10 cellular contexts compared by ENCODE assay signal in genomic region chr2:113225505-113226259, GRCh38. TPM values are rescaled to one million over a fixed set of nuclear protein-coding genes. Genes with fewer than 3 reads are reported as not detected.
DNase-seq lines count a peak whose midpoint lies in the region; ATAC-seq and TF ChIP-seq lines count a peak whose summit lies in the region.
"Had no signal": no experiment of that assay in that cellular context is flagged by ENCODE, and none has a peak within 500 bp of the region (broad histone marks: within the 10 kb centered on the region; RNA-seq: fewer than 3 reads in every experiment).

No MANE protein-coding gene starts in this region.

- CTCF ChIA-PET in SK-N-SH (lab: Yijun Ruan, JAX): interaction anchor here (1.2 to 1.3 kb wide), 2 partner anchors 23 to 27 kb away, joined by 3 to 6 read pairs; no protein-coding TSS in a partner anchor

- peak overlapping the region; percentile 22 for H3K4me3 Mint-ChIP-seq in type B pancreatic cell
- no peak overlapping the region for H3K4me3 Mint-ChIP-seq in activated T-cell treated with anti-CD3 and anti-CD28 coated beads, Interleukin-2, amount 50 U/mL, for 72 hours
- H3K4me3 Mint-ChIP-seq: activated B cell treated with CpG ODN at 0.5 μM for 24 hours had no signal

- H3K4me2 ChIP-seq in SK-N-SH: peak overlapping the region; percentile 8; the same call in 1 of the 2 replicates

- TF ChIP-seq CTCF in SK-N-SH (IDR thresholded peaks at IDR 0.05) (no peak), type B pancreatic cell (conservative IDR thresholded peaks at IDR 0.05) (no peak), GM13976 (IDR thresholded peaks at IDR 0.05; ENCODE audit: borderline replicate concordance, control extremely low read depth, extremely low read depth, insufficient read depth, missing control alignments) (no peak)

- peak overlapping the region in 1 of 2 experiments; percentile 45; a peak in 1 of 4 replicates for H3K27ac ChIP-seq in SK-N-SH (ENCODE audit: low read depth in 2 of 2, low read length in 1 of 2)
- H3K27ac ChIP-seq: thoracic aorta had no signal

- POLR2A ChIA-PET in SK-N-SH (lab: Yijun Ruan, JAX): no interaction called here

- H3K4me1 ChIP-seq in SK-N-SH (ENCODE audit: control insufficient read depth in 1 of 2, insufficient read depth in 2 of 2, low read depth in 1 of 2, low read length in 1 of 2): peaks cover 0 to 4% of the 10 kb centered on the region in 2 experiments; a peak in 2 of 4 replicates

- H3K79me2 ChIP-seq in SK-N-SH (ENCODE audit: insufficient read depth): no peaks in the 10 kb centered on the region

- H3K9ac ChIP-seq in SK-N-SH: no peak overlapping the region; the same call in 1 of the 2 replicates

- no peaks in the 10 kb centered on the region for H4K20me1 ChIP-seq in SK-N-SH (ENCODE audit: insufficient read depth)

- H3K9me3 Mint-ChIP-seq in type B pancreatic cell: no peaks in the 10 kb centered on the region
- H3K9me3 Mint-ChIP-seq in activated T-cell treated with anti-CD3 and anti-CD28 coated beads, Interleukin-2, amount 50 U/mL, for 72 hours: no peaks in the 10 kb centered on the region
- H3K9me3 Mint-ChIP-seq: activated B cell treated with CpG ODN at 0.5 μM for 24 hours had no signal

- H2AFZ ChIP-seq in SK-N-SH (ENCODE audit: low read depth): no peak overlapping the region

- no peaks in the 10 kb centered on the region for H3K9me3 ChIP-seq in SK-N-SH
- H3K9me3 ChIP-seq: thoracic aorta had no signal

- peak; percentile 32 for DNase-seq in NCI-H2107 treated with DMSO at 0.1 percent for 48 hours (lab: John Stamatoyannopoulos, UW; ENCODE audit: unreplicated experiment)
- no peak for DNase-seq in NCI-H2107 (lab: John Stamatoyannopoulos, UW)
- DNase-seq in SK-N-SH: peak; percentile 57
- peak in 31 of 51 donors; percentile 7 to 66 (median 45) for DNase-seq in hypothalamus (lab: John Stamatoyannopoulos, UW)
- no peak for DNase-seq in type B pancreatic cell (ENCODE audit: extremely low spot score, unreplicated experiment)
- DNase-seq in GDM1 (lab: John Stamatoyannopoulos, UW): no peak
- DNase-seq in activated T-cell treated with anti-CD3 and anti-CD28 coated beads, Interleukin-2, amount 50 U/mL, for 72 hours: no peak
- no peak for DNase-seq in GM13976 (ENCODE audit: low spot score)
- DNase-seq: activated B cell treated with CpG ODN at 0.5 μM for 24 hours had no signal

- H3K27me3 ChIP-seq in SK-N-SH (ENCODE audit: insufficient read depth): no peaks in the 10 kb centered on the region

- no peak for ATAC-seq in activated T-cell treated with anti-CD3 and anti-CD28 coated beads, Interleukin-2, amount 50 U/mL, for 72 hours (replicated peaks in 1 of 2)

- H3K4me3 ChIP-seq in SK-N-SH (ENCODE audit: low read depth in 2 of 2, low read length in 1 of 2): no peak overlapping the region
- H3K4me3 ChIP-seq: thoracic aorta had no signal

- peaks cover 33% of the 10 kb centered on the region for H3K4me1 Mint-ChIP-seq in type B pancreatic cell (ENCODE audit: unreplicated experiment)
- H3K4me1 Mint-ChIP-seq in activated T-cell treated with anti-CD3 and anti-CD28 coated beads, Interleukin-2, amount 50 U/mL, for 72 hours (ENCODE audit: low read depth): peaks cover 7% of the 10 kb centered on the region
- H3K4me1 Mint-ChIP-seq: activated B cell treated with CpG ODN at 0.5 μM for 24 hours had no signal

- TF ChIP-seq EP300 in SK-N-SH (IDR thresholded peaks at IDR 0.05; ENCODE audit: borderline replicate concordance in 1 of 2, low read depth in 1 of 2, low read length in 1 of 2): no peak

- no peaks in the 10 kb centered on the region for H3F3A ChIP-seq in SK-N-SH (replicated peaks; ENCODE audit: insufficient read depth)

- H3K9me2 ChIP-seq in SK-N-SH: no peaks in the 10 kb centered on the region

- in situ Hi-C loops in GM13976 (cut with MboI; ENCODE audit: low sequenced_read_pairs, unreplicated experiment): no loop called here

- WGBS in SK-N-SH (ENCODE audit: low lambda C conversion rate): 43% methylated on average over 10 of the region's 10 CpGs

- peak overlapping the region; percentile 24 for H3K27ac Mint-ChIP-seq in type B pancreatic cell
- H3K27ac Mint-ChIP-seq in activated T-cell treated with anti-CD3 and anti-CD28 coated beads, Interleukin-2, amount 50 U/mL, for 72 hours: no peak overlapping the region
- H3K27ac Mint-ChIP-seq: activated B cell treated with CpG ODN at 0.5 μM for 24 hours had no signal

- no peaks in the 10 kb centered on the region for H3K36me3 Mint-ChIP-seq in type B pancreatic cell
- no peaks in the 10 kb centered on the region for H3K36me3 Mint-ChIP-seq in activated T-cell treated with anti-CD3 and anti-CD28 coated beads, Interleukin-2, amount 50 U/mL, for 72 hours (ENCODE audit: insufficient read depth in 2 of 2)

- H3K36me3 ChIP-seq in SK-N-SH (replicated peaks in 1 of 2; ENCODE audit: control insufficient read depth in 1 of 2, insufficient read depth in 2 of 2, low read length in 1 of 2): no peaks in the 10 kb centered on the region
- H3K36me3 ChIP-seq: thoracic aorta had no signal

- TF ChIP-seq RAD21 in SK-N-SH (IDR thresholded peaks at IDR 0.05; ENCODE audit: low read length): no peak

- H3K27me3 Mint-ChIP-seq in type B pancreatic cell: no peaks in the 10 kb centered on the region
- H3K27me3 Mint-ChIP-seq in activated T-cell treated with anti-CD3 and anti-CD28 coated beads, Interleukin-2, amount 50 U/mL, for 72 hours (ENCODE audit: low read depth): no peaks in the 10 kb centered on the region

TF ChIP-seq in SK-N-SH, 30 proteins besides CTCF, POLR2A, EP300 and RAD21 (continues in another document):
- TF ChIP-seq USF1 (IDR thresholded peaks at IDR 0.05; ENCODE audit: borderline replicate concordance, low read depth) (no peak), SIN3A (IDR thresholded peaks at IDR 0.05; ENCODE audit: borderline replicate concordance, low read depth, low read length) (no peak), TAF1 (IDR thresholded peaks at IDR 0.05; ENCODE audit: borderline replicate concordance, low read depth, low read length) (no peak), POLR2AphosphoS5 (IDR thresholded peaks at IDR 0.05; ENCODE audit: low read depth, low read length) (no peak), ZBTB33 (IDR thresholded peaks at IDR 0.05; ENCODE audit: borderline replicate concordance, low read depth) (no peak), MEF2A (IDR thresholded peaks at IDR 0.05; ENCODE audit: borderline replicate concordance, low read depth) (no peak), USF2 (IDR thresholded peaks at IDR 0.05; ENCODE audit: borderline replicate concordance, low read depth, low read length) (no peak), FOSL2 (IDR thresholded peaks at IDR 0.05; ENCODE audit: borderline replicate concordance, low read depth) (no peak), ELF1 (IDR thresholded peaks at IDR 0.05) (no peak), PBX3 (IDR thresholded peaks at IDR 0.05) (no peak), MXI1 (IDR thresholded peaks at IDR 0.05; ENCODE audit: low read depth, low read length) (no peak), JUND (IDR thresholded peaks at IDR 0.05) (no peak), EZH2phosphoT487 (IDR thresholded peaks at IDR 0.05; ENCODE audit: borderline replicate concordance, low read depth) (no peak)

RNA-seq across cellular contexts. Expression of gene PSD4, which starts 51.9 kb away (rescaled TPM):
- polyA plus RNA-seq in SK-N-SH (2012; rRNA removed): 0.31 and 0.35 TPM in 2 replicates
- polyA plus RNA-seq in SK-N-SH (2012; cell fraction: cytosol; rRNA removed): 0.14 and 0.24 TPM in 2 replicates
- 0.31 and 0.43 TPM in 2 replicates for polyA plus RNA-seq in SK-N-SH (2012; cell fraction: nucleus; rRNA removed)
- total RNA-seq in type B pancreatic cell (ENCODE audit: low replicate concordance): 38.8 and 79.1 TPM in 2 replicates
- total RNA-seq in activated T-cell treated with anti-CD3 and anti-CD28 coated beads, Interleukin-2, amount 50 U/mL, for 72 hours: 100 to 1,000 TPM; 174 to 200 TPM

RNA-seq across cellular contexts. Expression of gene PAX8, which starts 53.0 kb away (rescaled TPM):
- 0.08 and 0.23 TPM in 2 replicates for polyA plus RNA-seq in SK-N-SH (2012; rRNA removed)
- polyA plus RNA-seq in SK-N-SH (2012; cell fraction: cytosol; rRNA removed): 0.04 and 0.08 TPM in 2 replicates
- polyA plus RNA-seq in SK-N-SH (2012; cell fraction: nucleus; rRNA removed): 0.18 and 0.23 TPM in 2 replicates
- total RNA-seq in type B pancreatic cell (ENCODE audit: low replicate concordance): 2.1 and 56.9 TPM in 2 replicates
- 1 to 10 TPM; 3.0 to 4.3 TPM for total RNA-seq in activated T-cell treated with anti-CD3 and anti-CD28 coated beads, Interleukin-2, amount 50 U/mL, for 72 hours

Comparison
In these comparisons a context has a peak if more than half of its experiments do, and no peak if none do; other contexts are left out.
1. DNase-seq: peak in NCI-H2107 treated with DMSO at 0.1 percent for 48 hours (single experiment), SK-N-SH (single experiment) and hypothalamus (31 of 51); none in NCI-H2107 (single experiment), type B pancreatic cell (single experiment), GDM1 (single experiment), activated T-cell treated with anti-CD3 and anti-CD28 coated beads, Interleukin-2, amount 50 U/mL, for 72 hours (0 of 2) and GM13976 (single experiment).